Comparison of ENCODE assay signal across 31 cellular contexts in the genomic region with DNA sequence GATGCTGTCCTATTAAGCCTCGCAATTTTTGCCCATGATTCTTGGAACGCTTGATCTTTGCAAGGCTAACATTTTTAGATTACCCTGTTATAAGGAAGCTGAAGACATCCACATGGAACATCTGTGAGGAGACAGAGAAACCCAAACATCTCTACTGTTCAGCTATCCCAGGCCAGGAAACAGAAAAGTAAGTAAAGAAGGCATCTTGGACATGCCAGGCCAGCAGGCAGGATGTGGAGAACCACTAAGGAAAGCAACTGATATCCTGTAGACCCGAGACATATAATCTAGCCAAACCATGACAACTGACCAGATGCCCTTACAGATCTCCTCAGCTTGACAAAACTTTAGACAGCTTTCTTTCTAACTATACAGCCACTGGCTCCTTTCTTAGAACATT.
"Had no signal": no experiment of that assay in that cellular context is flagged by ENCODE, and none has a peak within 500 bp of the region (broad histone marks: within the 10 kb centered on the region; RNA-seq: fewer than 3 reads in every experiment).

No MANE protein-coding gene starts in this region.

- H3K36me3 Mint-ChIP-seq: immature natural killer cell; mesothelial cell of epicardium; naive thymus-derived CD4-positive, alpha-beta T cell; stimulated activated effector memory CD8-positive, alpha-beta T cell treated with anti-CD3 and anti-CD28 coated beads, Interleukin-12 subunit alpha, Interleukin-12 subunit beta, amount 100 ng/mL, for 72 hours had no signal

- H3K36me3 ChIP-seq: esophagus squamous epithelium, heart right ventricle, ovary, sigmoid colon, stomach, thyroid gland, vagina had no signal

- H3K27ac ChIP-seq: coronary artery, esophagus squamous epithelium, heart right ventricle, ovary, psoas muscle, sigmoid colon, stomach, thyroid gland, vagina had no signal

- H3K4me3 ChIP-seq: coronary artery, esophagus squamous epithelium, heart right ventricle, lung, mucosa of descending colon, ovary, psoas muscle, sigmoid colon, stomach, thyroid gland, vagina had no signal

- H3K9me3 ChIP-seq: esophagus squamous epithelium, heart right ventricle, mucosa of descending colon, ovary, psoas muscle, sigmoid colon, stomach, thyroid gland, vagina had no signal

- H3K4me3 Mint-ChIP-seq: effector memory CD8-positive, alpha-beta T cell; immature natural killer cell; mesothelial cell of epicardium; naive thymus-derived CD4-positive, alpha-beta T cell; nephron; stimulated activated effector memory CD8-positive, alpha-beta T cell treated with anti-CD3 and anti-CD28 coated beads, Interleukin-12 subunit alpha, Interleukin-12 subunit beta, amount 100 ng/mL, for 72 hours had no signal

- H3K4me1 Mint-ChIP-seq: immature natural killer cell; mesothelial cell of epicardium; naive thymus-derived CD4-positive, alpha-beta T cell; nephron; stimulated activated effector memory CD8-positive, alpha-beta T cell treated with anti-CD3 and anti-CD28 coated beads, Interleukin-12 subunit alpha, Interleukin-12 subunit beta, amount 100 ng/mL, for 72 hours had no signal

- H3K9me3 Mint-ChIP-seq: nephron had no signal

- H3K27ac Mint-ChIP-seq: effector memory CD8-positive, alpha-beta T cell; immature natural killer cell; mesothelial cell of epicardium; naive thymus-derived CD4-positive, alpha-beta T cell; stimulated activated effector memory CD8-positive, alpha-beta T cell treated with anti-CD3 and anti-CD28 coated beads, Interleukin-12 subunit alpha, Interleukin-12 subunit beta, amount 100 ng/mL, for 72 hours had no signal

- DNase-seq: dermis blood vessel endothelial cell; effector memory CD8-positive, alpha-beta T cell; erythroblast; esophagus squamous epithelium; foreskin melanocyte; glutamatergic neuron; heart right ventricle; hippocampal formation; immature natural killer cell; left ventricle myocardium superior; mesenchymal stem cell; mucosa of descending colon; naive thymus-derived CD4-positive, alpha-beta T cell; occipital lobe; ovary; posterior cingulate gyrus; psoas muscle; right cardiac atrium; sigmoid colon; stimulated activated CD4-positive, alpha-beta T cell treated with anti-CD3 and anti-CD28 coated beads, Interleukin-2, amount 100 ng/mL, for 24 hours; stimulated activated CD4-positive, alpha-beta T cell treated with anti-CD3 and anti-CD28 coated beads, Interleukin-4, amount 100 ng/mL, for 24 hours; stimulated activated naive CD4-positive, alpha-beta T cell treated with Interleukin-2 at 50 U/mL for 16 hours; stomach; thyroid gland; trophoblast cell had no signal

- H3K27me3 ChIP-seq: esophagus squamous epithelium, heart right ventricle, ovary, sigmoid colon, stomach, thyroid gland, vagina had no signal

- H3K4me1 ChIP-seq: esophagus squamous epithelium, heart right ventricle, psoas muscle, sigmoid colon, stomach, thyroid gland, vagina had no signal

- ATAC-seq: effector memory CD8-positive, alpha-beta T cell; heart right ventricle; left ventricle myocardium superior; mucosa of descending colon; naive thymus-derived CD4-positive, alpha-beta T cell; psoas muscle; right cardiac atrium; stimulated activated effector memory CD8-positive, alpha-beta T cell treated with anti-CD3 and anti-CD28 coated beads, Interleukin-12 subunit alpha, Interleukin-12 subunit beta, amount 100 ng/mL, for 72 hours had no signal

- H3K27me3 Mint-ChIP-seq: effector memory CD8-positive, alpha-beta T cell; naive thymus-derived CD4-positive, alpha-beta T cell had no signal
